In the genomic region with DNA sequence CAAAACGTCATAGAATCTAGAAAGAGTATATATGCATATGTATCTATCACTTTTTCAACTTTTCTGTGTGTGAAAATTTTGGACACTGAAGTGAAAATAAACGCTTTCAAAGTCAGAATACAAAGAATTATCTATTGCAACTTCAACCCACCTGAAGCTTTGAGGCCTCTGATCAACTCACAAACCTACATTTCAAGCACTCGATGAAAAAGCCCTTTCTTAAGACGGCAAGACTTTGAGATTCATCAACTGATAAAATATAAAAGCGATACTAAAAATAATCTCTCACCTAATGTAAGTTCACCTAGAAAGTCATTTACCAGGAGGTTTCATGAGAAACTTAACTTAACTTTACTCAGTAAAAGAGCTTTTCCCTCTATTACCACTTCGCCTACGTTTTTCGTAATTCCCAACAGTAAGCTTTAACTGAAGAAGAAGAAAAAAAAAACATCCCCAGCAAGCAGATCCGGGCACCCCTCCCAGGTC, we compare ENCODE assay signal across 8 cellular contexts. TPM values are rescaled to one million over a fixed set of nuclear protein-coding genes. Genes with fewer than 3 reads are reported as not detected.
A peak's percentile ranks its signal among the peaks of the same experiment; 100 is the strongest.
DNase-seq lines count a peak whose midpoint lies in the region; ATAC-seq, FAIRE-seq and TF ChIP-seq lines count a peak whose summit lies in the region.

No MANE protein-coding gene starts in this region.

- ATAC-seq in GM12878 (no peak), HG02571 (IDR thresholded peaks at IDR 0.05; ENCODE audit: unreplicated experiment) (no peak), GM19452 (IDR thresholded peaks at IDR 0.05; ENCODE audit: unreplicated experiment) (no peak)

- intact Hi-C loops in GM12878 (cut with micrococcal nuclease; ENCODE audit: unreplicated experiment) (loop anchor here (5.0 kb wide), 3 partner anchors 154 to 364 kb away; a partner anchor contains a TSS), lower leg skin (cut with DNase I; ENCODE audit: low total_unique reads) (no loop called here), transverse colon (cut with DNase I; ENCODE audit: low total_unique reads) (loop anchor here (5.0 kb wide), 1 partner anchor 49 kb away; no protein-coding TSS in a partner anchor)

- H3K27me3 ChIP-seq in GM12878 (replicated peaks in 1 of 2; ENCODE audit: control insufficient read depth in 2 of 2, insufficient read depth in 2 of 2, low read length in 1 of 2) (no peaks in the 10 kb centered on the region), transverse colon (no peaks in the 10 kb centered on the region)

- DNase-seq in AG08395 (ENCODE audit: low spot score) (peak; percentile 42), HFFc6 (no peak), GM12878 (ENCODE audit: low read depth, low spot score) (no peak), lower leg skin (ENCODE audit: low spot score in 2 of 2) (no peak), transverse colon (no peak), HuH-7.5 (ENCODE audit: low spot score) (no peak)

- H4K20me1 ChIP-seq in GM12878 (ENCODE audit: control insufficient read depth, insufficient read depth), result no peaks in the 10 kb centered on the region

- no peak overlapping the region for H2AFZ ChIP-seq in GM12878 (ENCODE audit: control insufficient read depth, low read depth, low read length)

- H3K4me2 ChIP-seq in GM12878 (ENCODE audit: control insufficient read depth, insufficient read depth), result no peak overlapping the region

- H3K27ac ChIP-seq in GM12878 (ENCODE audit: control insufficient read depth, insufficient read depth), result peak overlapping the region; percentile 98
- peak overlapping the region; percentile 99 to 100 (median 100) for H3K27ac ChIP-seq in transverse colon

- peaks cover 55% of the 10 kb centered on the region for H3K4me1 Mint-ChIP-seq in HFFc6 (ENCODE audit: low read depth)

- no peak for TF ChIP-seq POLR2A in GM12878 (IDR thresholded peaks at IDR 0.05; ENCODE audit: low read depth, low read length)
- TF ChIP-seq POLR2A in lower leg skin (IDR thresholded peaks at IDR 0.05), result no peak
- TF ChIP-seq POLR2A in transverse colon (IDR thresholded peaks at IDR 0.05), result no peak

- in situ Hi-C loops in GM12878 (cut with MboI), result no loop called here
- in situ Hi-C loops in transverse colon (cut with MboI; ENCODE audit: low pct_ligation_motif_present in 1 of 4, low pct_unique_long_range_greater_than_20kb in 1 of 4, low sequenced_read_pairs in 3 of 4), result no loop called here

- peak overlapping the region; percentile 95 for H3K4me3 ChIP-seq in GM12878
- H3K4me3 ChIP-seq in lower leg skin (ENCODE audit: low read depth, poor library complexity, severe bottlenecking), result peak overlapping the region; percentile 69
- peak overlapping the region; percentile 79 to 97 (median 90) for H3K4me3 ChIP-seq in transverse colon

- TF ChIP-seq EP300 in GM12878 (IDR thresholded peaks at IDR 0.05; ENCODE audit: borderline replicate concordance in 1 of 2, control insufficient read depth in 1 of 2, low read depth in 2 of 2, low read length in 2 of 2), result no peak
- no peak for TF ChIP-seq EP300 in transverse colon (IDR thresholded peaks at IDR 0.05; ENCODE audit: low read depth)

- peaks cover 39% of the 10 kb centered on the region for H3K36me3 Mint-ChIP-seq in HFFc6 (ENCODE audit: low read depth)

- RAD21 ChIA-PET in GM12878 (lab: Charles Lee; ENCODE audit: unreplicated experiment), result interaction anchor here (1.0 to 2.7 kb wide), 3 partner anchors 8 to 104 kb away, joined by 3 to 12 read pairs (median 5); no protein-coding TSS in a partner anchor

- TF ChIP-seq RAD21 in GM12878 (IDR thresholded peaks at IDR 0.05; ENCODE audit: insufficient read depth, low read depth, low read length), result no peak

- peak overlapping the region; percentile 99 for H3K9ac ChIP-seq in GM12878 (ENCODE audit: control insufficient read depth, insufficient read depth, low read length)

- peaks cover 10% of the 10 kb centered on the region for H3K9me3 Mint-ChIP-seq in HFFc6

- TF ChIP-seq CTCF in HFFc6 (IDR thresholded peaks at IDR 0.05), result no peak
- TF ChIP-seq CTCF in GM12878 (IDR thresholded peaks at IDR 0.05 in 2 of 3, conservative IDR thresholded peaks at IDR 0.05 in 1 of 3; ENCODE audit: control insufficient read depth in 2 of 3, extremely low read depth in 1 of 3, insufficient read depth in 1 of 3, low read depth in 3 of 3, low read length in 3 of 3), result no peak
- TF ChIP-seq CTCF in lower leg skin (IDR thresholded peaks at IDR 0.05), result no peak
- no peak for TF ChIP-seq CTCF in transverse colon (IDR thresholded peaks at IDR 0.05)

- peak overlapping the region; percentile 98 for H3K27ac Mint-ChIP-seq in HFFc6

- no peaks in the 10 kb centered on the region for H3K9me3 ChIP-seq in GM12878 (replicated peaks; ENCODE audit: control insufficient read depth, insufficient read depth, low read length)
- no peaks in the 10 kb centered on the region for H3K9me3 ChIP-seq in transverse colon

- no TSS peak for BruUV-seq in GM12878 (replicated peaks; lab: Mats Ljungman, UMichigan)

- CTCF ChIA-PET in GM12878 (lab: Yijun Ruan, JAX), result interaction anchor here (0.6 to 1.2 kb wide), 2 partner anchors 12 to 156 kb away, joined by 3 read pairs; no protein-coding TSS in a partner anchor

- 2% methylated on average over 9 of the region's 9 CpGs for WGBS in GM12878 (ENCODE audit: insufficient coverage, insufficient replicate concordance, low lambda C conversion rate, missing lambda C conversion rate)
- WGBS in lower leg skin, 2 donors, result 0 to 1% methylated on average over 9 of the region's 9 CpGs
- WGBS in transverse colon (ENCODE audit: low coverage in 1 of 2), 2 donors, result 0% methylated on average over 9 of the region's 9 CpGs

- no peak for FAIRE-seq in GM12878 (lab: Jason Lieb, UNC)

- POLR2A ChIA-PET in GM12878 (lab: Charles Lee), result interaction anchor here (0.7 to 2.8 kb wide), 7 partner anchors 8 to 183 kb away, joined by 3 to 22 read pairs (median 3); no protein-coding TSS in a partner anchor

- H3K4me3 Mint-ChIP-seq in HFFc6, result peak overlapping the region; percentile 99

- peaks cover 3% of the 10 kb centered on the region; the same call in 1 of the 2 replicates for H3K4me1 ChIP-seq in GM12878 (ENCODE audit: control insufficient read depth, insufficient read depth, low read length)
- peaks cover 6 to 51% (median 40%) of the 10 kb centered on the region in 4 donors for H3K4me1 ChIP-seq in transverse colon

- H3K79me2 ChIP-seq in GM12878 (ENCODE audit: control insufficient read depth, insufficient read depth, low read length), result peaks cover 69% of the 10 kb centered on the region

- SMC1A ChIA-PET in GM12878 (lab: Charles Lee; ENCODE audit: uncharacterized antibody, unreplicated experiment), result interaction anchor here (1.1 to 1.8 kb wide), 5 partner anchors 10 to 358 kb away, joined by 3 to 6 read pairs (median 4); no protein-coding TSS in a partner anchor

- peaks cover 0 to 11% of the 10 kb centered on the region in 2 experiments; a peak in 3 of 4 replicates for H3K36me3 ChIP-seq in GM12878 (ENCODE audit: control insufficient read depth in 2 of 2, insufficient read depth in 2 of 2, low read length in 1 of 2)
- peaks cover 0 to 10% (median 2%) of the 10 kb centered on the region in 4 donors for H3K36me3 ChIP-seq in transverse colon

- peaks cover 3% of the 10 kb centered on the region for H3K27me3 Mint-ChIP-seq in HFFc6 (ENCODE audit: insufficient read depth)

TF ChIP-seq in GM12878, 131 proteins besides CTCF, POLR2A, EP300 and RAD21 (continues in another document):
- TF ChIP-seq, protein P1, sequence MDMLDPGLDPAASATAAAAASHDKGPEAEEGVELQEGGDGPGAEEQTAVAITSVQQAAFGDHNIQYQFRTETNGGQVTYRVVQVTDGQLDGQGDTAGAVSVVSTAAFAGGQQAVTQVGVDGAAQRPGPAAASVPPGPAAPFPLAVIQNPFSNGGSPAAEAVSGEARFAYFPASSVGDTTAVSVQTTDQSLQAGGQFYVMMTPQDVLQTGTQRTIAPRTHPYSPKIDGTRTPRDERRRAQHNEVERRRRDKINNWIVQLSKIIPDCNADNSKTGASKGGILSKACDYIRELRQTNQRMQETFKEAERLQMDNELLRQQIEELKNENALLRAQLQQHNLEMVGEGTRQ (IDR thresholded peaks at IDR 0.05; ENCODE audit: borderline replicate concordance, low read depth, low read length), result no peak
- TF ChIP-seq WRNIP1 (IDR thresholded peaks at IDR 0.05; ENCODE audit: borderline replicate concordance, low read depth, low read length), result no peak
- no peak for TF ChIP-seq ZNF24 (IDR thresholded peaks at IDR 0.05)
- 0 out of 2 replicates have a peak, but pooled peaks have one; percentile 39 for TF ChIP-seq CREB1 (IDR thresholded peaks at IDR 0.05; ENCODE audit: low read depth)
- TF ChIP-seq NFYA (IDR thresholded peaks at IDR 0.05; ENCODE audit: borderline replicate concordance, low read depth, low read length), result no peak
- TF ChIP-seq ZNF384 (IDR thresholded peaks at IDR 0.05; ENCODE audit: borderline replicate concordance, low read depth, low read length), result peak; percentile 72
- TF ChIP-seq NFIC (IDR thresholded peaks at IDR 0.05; ENCODE audit: low read depth, low read length), result 0 out of 2 replicates have a peak, but pooled peaks have one; percentile 17
- no peak for TF ChIP-seq MYC (IDR thresholded peaks at IDR 0.05; ENCODE audit: insufficient read depth, insufficient read length, insufficient replicate concordance, low read length, severe bottlenecking)
- peak; percentile 38; the same call in 1 of the 2 replicates for TF ChIP-seq RUNX3 (IDR thresholded peaks at IDR 0.05; ENCODE audit: low read length)

RNA-seq across cellular contexts. Expression of a gene that starts 1.2 kb away (rescaled TPM):
- total RNA-seq in HFFc6 (2021; fragmentation: NEBNext Ultra II Directional; extraction: Animal tissue kit (Norgen Biotek cat#: 25700)), result 10 to 100 TPM; 86.3 to 97.0 (median 93.8) TPM
- 47.7 and 54.5 TPM in 2 replicates for total RNA-seq in GM12878 (2013; cell fraction: nucleolus; rRNA removed)
- total RNA-seq in GM12878 (2014; rRNA removed) (45.4 and 51.9 TPM in 2 replicates), GM12878 (2014; rRNA removed; fragmentation: Illumina TruSeq; extraction: Trizol) (39.4 and 40.8 TPM in 2 replicates), GM12878 (2021) (62.4 and 67.2 TPM in 2 replicates), lower leg skin (100 to 1,000 TPM in 1 of 4 donors, 10 to 100 TPM in 3; 57.9 to 121 (median 66.2) TPM), transverse colon (100 to 1,000 TPM in 3 of 4 donors, 10 to 100 TPM in 1; 52.1 to 666 (median 132) TPM)
- polyA plus RNA-seq in GM12878 (2011; ENCODE audit: low read depth), result 23.8 TPM
- polyA plus RNA-seq in GM12878 (2011; rRNA removed) (40.9 and 48.4 TPM in 2 replicates), GM12878 (2014; fragmentation: Illumina TruSeq; extraction: Trizol) (54.4 and 70.4 TPM in 2 replicates), GM12878 (2014; fragmentation: Nextera tagmentation; extraction: Ambion mirVana) (10 to 100 TPM; 14.0 to 28.5 TPM), GM12878 (2014; rRNA removed) (34.1 and 35.2 TPM in 2 replicates), GM12878 (2016; fragmentation: Nextera tagmentation; extraction: Ambion mirVana) (10 to 100 TPM; 74.8 to 79.7 TPM)
- polyA plus RNA-seq in GM12878 (2011; cell fraction: cytosol; rRNA removed), result 22.2 and 24.9 TPM in 2 replicates
- 15.3 and 17.8 TPM in 2 replicates for polyA plus RNA-seq in GM12878 (2011; cell fraction: nucleus; rRNA removed)
- polyA plus RNA-seq in GM12878 (2012), result 36.4 and 37.1 TPM in 2 replicates
- polyA minus RNA-seq in GM12878 (2011; rRNA and poly(A)+ RNA removed), result 40.7 and 46.6 TPM in 2 replicates
- 21.2 and 29.1 TPM in 2 replicates for polyA minus RNA-seq in GM12878 (2011; cell fraction: cytosol; rRNA and poly(A)+ RNA removed)
- 16.0 and 27.4 TPM in 2 replicates for polyA minus RNA-seq in GM12878 (2011; cell fraction: nucleus; rRNA and poly(A)+ RNA removed)
